ENCODE assay signal across 25 cellular contexts in the genomic region with DNA sequence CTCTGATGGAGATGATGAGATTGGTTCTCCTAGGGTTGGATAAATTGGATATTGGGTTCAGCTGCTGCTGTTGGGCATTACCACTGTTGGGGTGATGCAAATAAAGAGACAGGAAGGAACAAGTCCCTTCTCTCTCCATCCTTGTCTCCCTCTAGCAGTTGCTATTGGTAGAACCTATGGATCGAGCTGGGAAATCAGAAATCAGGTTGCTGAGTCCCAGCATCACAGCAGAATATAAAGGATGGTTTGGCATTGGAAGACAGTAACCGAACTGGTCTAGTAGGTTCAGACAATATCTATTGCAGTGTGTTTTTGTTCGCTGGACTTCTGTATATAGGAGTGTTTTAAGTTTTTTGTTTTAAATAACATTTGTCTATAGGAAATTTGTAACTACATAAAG. TPM values are rescaled to one million over a fixed set of nuclear protein-coding genes. Genes with fewer than 3 reads are reported as not detected.
DNase-seq lines count a peak whose midpoint lies in the region; ATAC-seq, FAIRE-seq and TF ChIP-seq lines count a peak whose summit lies in the region.
"Had no signal": no experiment of that assay in that cellular context is flagged by ENCODE, and none has a peak within 500 bp of the region (broad histone marks: within the 10 kb centered on the region; RNA-seq: fewer than 3 reads in every experiment).

No MANE protein-coding gene starts in this region.

- H3K4me3 ChIP-seq in A549 (no peak overlapping the region), IMR-90 (ENCODE audit: insufficient read depth, low read depth, low read length) (no peak overlapping the region), endodermal cell (ENCODE audit: low read length) (no peak overlapping the region), foreskin fibroblast (ENCODE audit: low read depth in 1 of 2, low read length in 2 of 2) (no peak overlapping the region)
- H3K4me3 ChIP-seq: BLaER1 had no signal

- TF ChIP-seq POLR2A in A549 (IDR thresholded peaks at IDR 0.05; ENCODE audit: low read length) (no peak), IMR-90 (IDR thresholded peaks at IDR 0.05; ENCODE audit: low read depth, low read length) (no peak)

- 86% methylated on average over 3 of the region's 3 CpGs for WGBS in A549 (ENCODE audit: missing lambda C conversion rate)
- WGBS in IMR-90 (ENCODE audit: extremely low coverage in 2 of 2, insufficient read length in 1 of 2), 2 experiments, result no CpG with 5 or more reads among the region's 3 CpGs
- 90% methylated on average over 3 of the region's 3 CpGs; no CpG with 5 or more reads in 1 of the 2 experiments for whole genome bisulfite sequencing in endodermal cell (ENCODE audit: insufficient coverage in 1 of 2, insufficient read length in 1 of 2), 2 experiments

- peaks cover 17 to 62% of the 10 kb centered on the region in 2 experiments for H3K79me1 ChIP-seq in IMR-90 (ENCODE audit: low read depth in 1 of 2, low read length in 2 of 2)

- CTCF ChIA-PET in activated CD4-positive, alpha-beta T cell treated with anti-CD3 and anti-CD28 coated beads for 36 hours (lab: Charles Lee), result interaction anchor here (0.6 to 1.8 kb wide), 3 partner anchors 8 to 145 kb away, joined by 3 to 7 read pairs (median 4); a partner anchor contains a TSS
- CTCF ChIA-PET in A549 (lab: Yijun Ruan, JAX), result interaction anchor here (0.8 to 1.6 kb wide), 3 partner anchors 13 to 308 kb away, joined by 3 to 5 read pairs (median 4); no protein-coding TSS in a partner anchor
- CTCF ChIA-PET in IMR-90 (lab: Yijun Ruan, JAX), result interaction anchor here (0.5 kb wide), 1 partner anchor 319 kb away, joined by 4 read pairs; no protein-coding TSS in a partner anchor

- no peak overlapping the region for H3K4me2 ChIP-seq in A549
- H3K4me2 ChIP-seq in IMR-90 (ENCODE audit: low read depth, low read length), result no peak overlapping the region
- H3K4me2 ChIP-seq: BLaER1, KMS-11, SK-N-SH had no signal

- H2BK120ac ChIP-seq in IMR-90 (ENCODE audit: low read depth, low read length), result no peak overlapping the region

- DNase-seq in activated CD4-positive, alpha-beta T cell treated with anti-CD3 and anti-CD28 coated beads for 36 hours, result no peak
- DNase-seq in activated CD4-positive, alpha-beta T cell treated with anti-CD3 and anti-CD28 coated beads for 48 hours, result no peak
- DNase-seq in A549 (ENCODE audit: low read depth in 1 of 2, low spot score in 1 of 2) (no peak), IMR-90 (no peak), endodermal cell (no peak), HT-29 (ENCODE audit: low spot score) (no peak), foreskin fibroblast (no peak)
- no peak for DNase-seq in activated naive CD4-positive, alpha-beta T cell treated with Interleukin-2 at 50 U/mL for 16 hours
- DNase-seq: 8988T; Caco-2; CD8-positive, alpha-beta T cell; DMS79; EL; GDM1; MM.1S; NCI-H2029; NCI-H510A; SK-N-SH; SW 1271 had no signal

- H4K91ac ChIP-seq in IMR-90 (ENCODE audit: insufficient read depth, low read depth, low read length), result no peak overlapping the region

- intact Hi-C loops in activated CD4-positive, alpha-beta T cell treated with anti-CD3 and anti-CD28 coated beads for 36 hours (cut with DNase I, micrococcal nuclease), result no loop called here
- intact Hi-C loops in IMR-90 (cut with micrococcal nuclease), result no loop called here

- no peaks in the 10 kb centered on the region for H3K27me3 ChIP-seq in IMR-90 (ENCODE audit: control insufficient read depth, insufficient read depth, low read length)
- H3K27me3 ChIP-seq in endodermal cell (ENCODE audit: control insufficient read depth, insufficient read depth, low read length, poor library complexity, severe bottlenecking), result no peaks in the 10 kb centered on the region
- H3K27me3 ChIP-seq: BLaER1 had no signal

- FAIRE-seq in A549 (lab: Jason Lieb, UNC), result no peak
- FAIRE-seq: GM12891, GM19239, HTR-8/SVneo, RCC 7860 had no signal

- no peak for ATAC-seq in activated CD4-positive, alpha-beta T cell treated with anti-CD3 and anti-CD28 coated beads for 36 hours
- ATAC-seq in A549 (no peak), IMR-90 (ENCODE audit: low read depth) (no peak)
- ATAC-seq: CD8-positive, alpha-beta T cell had no signal

- H3K9me3 ChIP-seq in A549 (no peaks in the 10 kb centered on the region), IMR-90 (ENCODE audit: control insufficient read depth, insufficient read depth, low read length) (no peaks in the 10 kb centered on the region), endodermal cell (ENCODE audit: control insufficient read depth, low read length) (no peaks in the 10 kb centered on the region)
- H3K9me3 ChIP-seq: BLaER1, Caco-2, SK-N-SH had no signal

- H3K4me1 ChIP-seq in A549, result peaks cover 80% of the 10 kb centered on the region
- H3K4me1 ChIP-seq in IMR-90 (ENCODE audit: control insufficient read depth, insufficient read depth, low read length), result peaks cover 19% of the 10 kb centered on the region
- peaks cover 2% of the 10 kb centered on the region for H3K4me1 ChIP-seq in endodermal cell (ENCODE audit: control insufficient read depth, insufficient read depth, low read length)

- H3K36me3 ChIP-seq in IMR-90 (ENCODE audit: control insufficient read depth, insufficient read depth, low read length) (peaks cover 16% of the 10 kb centered on the region), endodermal cell (ENCODE audit: control insufficient read depth, insufficient read depth, low read length) (peaks cover 54% of the 10 kb centered on the region)

- no peak overlapping the region for H3K9ac ChIP-seq in IMR-90 (ENCODE audit: low read depth, low read length)
- no peak overlapping the region for H3K9ac ChIP-seq in endodermal cell (ENCODE audit: extremely low read depth, low read length, poor library complexity, severe bottlenecking)
- H3K9ac ChIP-seq: BLaER1, KMS-11, SK-N-SH had no signal

- peaks cover 62% of the 10 kb centered on the region for H3K36me3 Mint-ChIP-seq in activated CD4-positive, alpha-beta T cell treated with anti-CD3 and anti-CD28 coated beads for 36 hours (ENCODE audit: low read depth)
- H3K36me3 Mint-ChIP-seq in endodermal cell (ENCODE audit: low read depth), result peaks cover 42% of the 10 kb centered on the region

- dilution Hi-C loops in IMR-90 (cut with HindIII; ENCODE audit: low sequenced_read_pairs, unreplicated experiment), result no loop called here

- peaks cover 62% of the 10 kb centered on the region for H3K4me1 Mint-ChIP-seq in activated CD4-positive, alpha-beta T cell treated with anti-CD3 and anti-CD28 coated beads for 36 hours
- H3K4me1 Mint-ChIP-seq in endodermal cell, result peaks cover 34% of the 10 kb centered on the region

- H2BK5ac ChIP-seq in IMR-90 (ENCODE audit: low read depth, low read length, poor library complexity, severe bottlenecking), result no peak overlapping the region

- no peak overlapping the region for H2BK20ac ChIP-seq in IMR-90 (ENCODE audit: low read depth, low read length)

- H3K9me3 Mint-ChIP-seq in activated CD4-positive, alpha-beta T cell treated with anti-CD3 and anti-CD28 coated beads for 36 hours (ENCODE audit: low read depth), result no peaks in the 10 kb centered on the region
- no peaks in the 10 kb centered on the region for H3K9me3 Mint-ChIP-seq in endodermal cell
- H3K9me3 Mint-ChIP-seq: CD8-positive, alpha-beta T cell had no signal

- no peak overlapping the region for H3K14ac ChIP-seq in IMR-90 (replicated peaks; ENCODE audit: low read depth, low read length)

- H4K20me1 ChIP-seq in IMR-90 (ENCODE audit: insufficient read depth, low read length), result peaks cover 86% of the 10 kb centered on the region

- H3K56ac ChIP-seq in IMR-90 (ENCODE audit: extremely low read depth, insufficient read depth, low read length), result no peak overlapping the region

- POLR2A ChIA-PET in activated CD4-positive, alpha-beta T cell treated with anti-CD3 and anti-CD28 coated beads for 36 hours (lab: Charles Lee), result interaction anchor here (0.6 kb wide), 1 partner anchor 11 kb away, joined by 8 read pairs; no protein-coding TSS in a partner anchor
- POLR2A ChIA-PET in A549 (lab: Yijun Ruan, JAX) (no interaction called here), IMR-90 (lab: Charles Lee; ENCODE audit: unreplicated experiment) (no interaction called here)

- H3K27ac ChIP-seq in A549, result no peak overlapping the region
- no peak overlapping the region for H3K27ac ChIP-seq in IMR-90 (ENCODE audit: insufficient read depth, low read length)
- no peak overlapping the region for H3K27ac ChIP-seq in endodermal cell (ENCODE audit: low read depth, low read length)
- H3K27ac ChIP-seq: BLaER1, KMS-11 had no signal

- H3K27ac Mint-ChIP-seq in activated CD4-positive, alpha-beta T cell treated with anti-CD3 and anti-CD28 coated beads for 36 hours, result peak overlapping the region; percentile 49
- peak overlapping the region; percentile 81 for H3K27ac Mint-ChIP-seq in endodermal cell
- H3K27ac Mint-ChIP-seq: CD8-positive, alpha-beta T cell had no signal

- no peak overlapping the region for H2AK9ac ChIP-seq in IMR-90 (replicated peaks; ENCODE audit: low read depth, low read length, poor library complexity)

- TF ChIP-seq RAD21 in A549 (conservative IDR thresholded peaks at IDR 0.05 in 1 of 2, IDR thresholded peaks at IDR 0.05 in 1 of 2) (no peak), IMR-90 (IDR thresholded peaks at IDR 0.05; ENCODE audit: low read length) (no peak)

- peak overlapping the region; percentile 26; the same call in 1 of the 2 replicates for H3K23ac ChIP-seq in IMR-90 (ENCODE audit: low read depth, low read length)

- H2BK15ac ChIP-seq in IMR-90 (ENCODE audit: low read depth, low read length), result no peak overlapping the region

- H4K5ac ChIP-seq in IMR-90 (ENCODE audit: low read depth, low read length), result no peak overlapping the region

- H2AFZ ChIP-seq in IMR-90 (replicated peaks; ENCODE audit: low read length, poor library complexity), result no peak overlapping the region

- TF ChIP-seq EP300 in A549 (IDR thresholded peaks at IDR 0.05), result no peak

- H2AK5ac ChIP-seq in IMR-90 (ENCODE audit: low read depth, low read length), result no peak overlapping the region

- no peak overlapping the region for H3K4ac ChIP-seq in IMR-90 (ENCODE audit: low read depth, low read length)

- no peak overlapping the region for H4K8ac ChIP-seq in IMR-90 (ENCODE audit: low read depth in 2 of 2, low read length in 2 of 2)

- no peaks in the 10 kb centered on the region for H3K27me3 Mint-ChIP-seq in activated CD4-positive, alpha-beta T cell treated with anti-CD3 and anti-CD28 coated beads for 36 hours
- H3K27me3 Mint-ChIP-seq in endodermal cell (ENCODE audit: insufficient read depth), result no peaks in the 10 kb centered on the region

- peaks cover 19% of the 10 kb centered on the region for H3K9me1 ChIP-seq in IMR-90 (ENCODE audit: insufficient read depth, low read length)

- in situ Hi-C loops in IMR-90 (cut with MboI; ENCODE audit: low sequenced_read_pairs), result loop anchor here (25.0 kb wide), 1 partner anchor 315 kb away; no protein-coding TSS in a partner anchor

- H3K18ac ChIP-seq in IMR-90 (ENCODE audit: low read depth, low read length), result no peak overlapping the region

- TF ChIP-seq CTCF in A549 (IDR thresholded peaks at IDR 0.05) (no peak), IMR-90 (conservative IDR thresholded peaks at IDR 0.05; ENCODE audit: low read depth, low read length) (no peak), endodermal cell (conservative IDR thresholded peaks at IDR 0.05) (no peak), foreskin fibroblast (IDR thresholded peaks at IDR 0.05; ENCODE audit: low read depth, low read length) (no peak)

- no TSS peak for BruUV-seq in IMR-90 (replicated peaks; lab: Mats Ljungman, UMichigan)

- H3K4me3 Mint-ChIP-seq in activated CD4-positive, alpha-beta T cell treated with anti-CD3 and anti-CD28 coated beads for 36 hours, result no peak overlapping the region
- no peak overlapping the region for H3K4me3 Mint-ChIP-seq in endodermal cell
- H3K4me3 Mint-ChIP-seq: CD8-positive, alpha-beta T cell had no signal

RNA-seq across cellular contexts. Expression of a gene that starts 8.1 kb away (rescaled TPM):
- 100 to 1,000 TPM; 109 to 170 TPM for total RNA-seq in activated CD4-positive, alpha-beta T cell treated with anti-CD3 and anti-CD28 coated beads for 36 hours
- polyA plus RNA-seq in A549 (2011; rRNA removed), result 208 and 256 TPM in 2 replicates
- 50.6 and 51.9 TPM in 2 replicates for polyA plus RNA-seq in A549 (2012; cell fraction: cytosol; rRNA removed)
- 25.6 and 29.6 TPM in 2 replicates for polyA plus RNA-seq in A549 (2012; cell fraction: nucleus; rRNA removed)
- polyA plus RNA-seq in A549 (2017; fragmentation: RNase III; extraction: RNeasy Plus Mini Kit Qiagen cat#74134 plus additional on column Dnase treatment), result 71.8 to 83.6 TPM (median 72.4 TPM) in 3 replicates
- polyA minus RNA-seq in A549 (2011; rRNA and poly(A)+ RNA removed), result 186 and 192 TPM in 2 replicates
- total RNA-seq in IMR-90 (2012; rRNA removed), result 220 and 300 TPM in 2 replicates
- polyA plus RNA-seq in IMR-90 (2012; rRNA removed), result 37.7 and 40.3 TPM in 2 replicates
- 4.6 and 5.3 TPM in 2 replicates for polyA plus RNA-seq in IMR-90 (2012; cell fraction: cytosol; rRNA removed)
- polyA plus RNA-seq in IMR-90 (2012; cell fraction: nucleus; rRNA removed; ENCODE audit: low replicate concordance), result 4.5 and 46.7 TPM in 2 replicates
- 10 to 100 TPM; 64.3 to 77.7 TPM for total RNA-seq in endodermal cell
- polyA plus RNA-seq in endodermal cell (2013, experiment 1 of 2), result 33.6 TPM
- 31.3 TPM for polyA plus RNA-seq in endodermal cell (2013, experiment 2 of 2)
- total RNA-seq in HT-29 (2014; rRNA removed; shearing (Covaris generic)), result 68.9 and 69.5 TPM in 2 replicates

RNA-seq across cellular contexts. Expression of a gene that starts 32.5 kb away (rescaled TPM):
- total RNA-seq in activated CD4-positive, alpha-beta T cell treated with anti-CD3 and anti-CD28 coated beads for 36 hours, result 10 to 100 TPM; 22.0 to 22.2 TPM
- polyA plus RNA-seq in A549 (2011; rRNA removed) (24.9 and 38.6 TPM in 2 replicates), A549 (2017; fragmentation: RNase III; extraction: RNeasy Plus Mini Kit Qiagen cat#74134 plus additional on column Dnase treatment) (21.6 to 23.3 TPM (median 21.8 TPM) in 3 replicates), IMR-90 (2012; rRNA removed) (4.9 and 6.6 TPM in 2 replicates)
- 14.2 and 14.4 TPM in 2 replicates for polyA plus RNA-seq in A549 (2012; cell fraction: cytosol; rRNA removed)
- 9.8 TPM in 2 replicates for polyA plus RNA-seq in A549 (2012; cell fraction: nucleus; rRNA removed)
- polyA minus RNA-seq in A549 (2011; rRNA and poly(A)+ RNA removed), result 7.9 and 8.7 TPM in 2 replicates
- total RNA-seq in IMR-90 (2012; rRNA removed) (5.7 and 11.1 TPM in 2 replicates), endodermal cell (10 to 100 TPM; 19.9 to 22.4 TPM)
- 3.5 and 4.1 TPM in 2 replicates for polyA plus RNA-seq in IMR-90 (2012; cell fraction: cytosol; rRNA removed)
- polyA plus RNA-seq in IMR-90 (2012; cell fraction: nucleus; rRNA removed; ENCODE audit: low replicate concordance), result 5.0 and 6.1 TPM in 2 replicates
- 24.4 TPM for polyA plus RNA-seq in endodermal cell (2013, experiment 1 of 2)
- 26.8 TPM for polyA plus RNA-seq in endodermal cell (2013, experiment 2 of 2)
- total RNA-seq in HT-29 (2014; rRNA removed; shearing (Covaris generic)), result 11.6 and 13.1 TPM in 2 replicates
